In the genomic region with DNA sequence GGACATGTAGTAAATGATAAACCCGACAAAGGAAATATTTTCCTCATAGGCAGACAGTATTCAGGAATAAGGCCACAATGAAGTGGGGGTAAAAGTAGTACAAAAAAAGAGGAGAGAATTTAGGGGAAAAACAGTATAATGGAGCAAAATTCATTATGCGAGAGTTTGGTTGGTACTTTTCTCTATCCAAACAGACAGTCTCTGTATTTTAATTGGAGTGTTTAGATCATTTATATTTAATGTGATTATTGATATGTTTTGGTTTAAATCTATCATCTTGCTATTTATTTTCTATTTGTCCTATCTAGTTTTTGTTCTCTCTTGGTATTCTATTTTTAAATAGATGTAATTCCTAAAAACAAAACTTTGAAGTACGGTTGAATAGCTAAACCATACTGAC, we compare ENCODE assay signal across 35 cellular contexts.
DNase-seq lines count a peak whose midpoint lies in the region; ATAC-seq, FAIRE-seq and TF ChIP-seq lines count a peak whose summit lies in the region.
"Had no signal": no experiment of that assay in that cellular context is flagged by ENCODE, and none has a peak within 500 bp of the region (broad histone marks: within the 10 kb centered on the region; RNA-seq: fewer than 3 reads in every experiment).

No MANE protein-coding gene starts in this region.

- H3K27ac Mint-ChIP-seq in mesothelial cell of epicardium = no peak overlapping the region
- H3K27ac Mint-ChIP-seq in activated CD8-positive, alpha-beta T cell treated with anti-CD3 and anti-CD28 coated beads for 36 hours = no peak overlapping the region
- H3K27ac Mint-ChIP-seq in activated T-cell treated with anti-CD3 and anti-CD28 coated beads, Interleukin-2, amount 50 U/mL, for 72 hours = no peak overlapping the region
- H3K27ac Mint-ChIP-seq: B cell; CD14-positive monocyte; CD4-positive, alpha-beta memory T cell; CD4-positive, alpha-beta T cell; CD4-positive, CD25-positive, alpha-beta regulatory T cell; CD8-positive, alpha-beta memory T cell; CD8-positive, alpha-beta T cell had no signal

- H3K4me3 ChIP-seq in HEK293 (ENCODE audit: low read depth, low read length) (no peak overlapping the region), K562 (no peak overlapping the region)
- H3K4me3 ChIP-seq: A549; BLaER1; BLaER1 treated with 17β-estradiol and CSF1 and Interleukin-3, amounts not matched to agents 10 nM and 100 nM had no signal

- H3K36me3 ChIP-seq in HEK293 (ENCODE audit: control insufficient read depth in 2 of 2, insufficient read depth in 1 of 2, low read length in 2 of 2) = no peaks in the 10 kb centered on the region
- H3K36me3 ChIP-seq in K562 (ENCODE audit: control insufficient read depth, insufficient read depth, low read length) = no peaks in the 10 kb centered on the region
- H3K36me3 ChIP-seq: BE2C; BLaER1; BLaER1 treated with 17β-estradiol and CSF1 and Interleukin-3, amounts not matched to agents 10 nM and 100 nM had no signal

- CTCF ChIA-PET in HEK293 (lab: Yijun Ruan, JAX) (interaction anchor here (0.5 to 1.2 kb wide), 4 partner anchors 11 to 633 kb away, joined by 3 read pairs; no protein-coding TSS in a partner anchor), K562 (lab: Yijun Ruan, JAX; ENCODE audit: low intra/inter-chr PET ratio) (no interaction called here)
- CTCF ChIA-PET in activated CD8-positive, alpha-beta T cell treated with anti-CD3 and anti-CD28 coated beads for 36 hours (lab: Charles Lee) = no interaction called here

- H3K4me1 Mint-ChIP-seq in mesothelial cell of epicardium = no peaks in the 10 kb centered on the region
- no peaks in the 10 kb centered on the region for H3K4me1 Mint-ChIP-seq in activated CD8-positive, alpha-beta T cell treated with anti-CD3 and anti-CD28 coated beads for 36 hours (ENCODE audit: low read depth)
- H3K4me1 Mint-ChIP-seq in activated T-cell treated with anti-CD3 and anti-CD28 coated beads, Interleukin-2, amount 50 U/mL, for 72 hours (ENCODE audit: low read depth) = no peaks in the 10 kb centered on the region
- H3K4me1 Mint-ChIP-seq: B cell; CD14-positive monocyte; CD4-positive, alpha-beta memory T cell; CD4-positive, CD25-positive, alpha-beta regulatory T cell; CD8-positive, alpha-beta memory T cell had no signal

- TF ChIP-seq POLR2A in K562 (conservative IDR thresholded peaks at IDR 0.05) = no peak

- WGBS in K562 (ENCODE audit: insufficient coverage, low coverage, missing lambda C conversion rate) = 23% methylated on average over 3 of the region's 3 CpGs

- peaks cover 19% of the 10 kb centered on the region for H3K9me3 Mint-ChIP-seq in mesothelial cell of epicardium
- peaks cover 6% of the 10 kb centered on the region for H3K9me3 Mint-ChIP-seq in activated CD8-positive, alpha-beta T cell treated with anti-CD3 and anti-CD28 coated beads for 36 hours
- H3K9me3 Mint-ChIP-seq in activated T-cell treated with anti-CD3 and anti-CD28 coated beads, Interleukin-2, amount 50 U/mL, for 72 hours = peaks cover 5 to 9% of the 10 kb centered on the region in 2 donors

- TF ChIP-seq RAD21 in K562 (CRISPR knock-in tag; conservative IDR thresholded peaks at IDR 0.05 in 1 of 2, IDR thresholded peaks at IDR 0.05 in 1 of 2) = no peak

- no peaks in the 10 kb centered on the region for H3K27me3 Mint-ChIP-seq in mesothelial cell of epicardium (ENCODE audit: low read depth)
- H3K27me3 Mint-ChIP-seq in activated CD8-positive, alpha-beta T cell treated with anti-CD3 and anti-CD28 coated beads for 36 hours = peaks cover 5% of the 10 kb centered on the region
- H3K27me3 Mint-ChIP-seq in activated T-cell treated with anti-CD3 and anti-CD28 coated beads, Interleukin-2, amount 50 U/mL, for 72 hours (ENCODE audit: low read depth) = peaks cover 8% of the 10 kb centered on the region

- BruUV-seq in K562 (replicated peaks; lab: Mats Ljungman, UMichigan) = no TSS peak

- no peaks in the 10 kb centered on the region for H3K79me2 ChIP-seq in K562 (ENCODE audit: control insufficient read depth, insufficient read depth, low read length)

- no peak overlapping the region for H3K4me3 Mint-ChIP-seq in mesothelial cell of epicardium
- no peak overlapping the region for H3K4me3 Mint-ChIP-seq in activated CD8-positive, alpha-beta T cell treated with anti-CD3 and anti-CD28 coated beads for 36 hours
- H3K4me3 Mint-ChIP-seq in activated T-cell treated with anti-CD3 and anti-CD28 coated beads, Interleukin-2, amount 50 U/mL, for 72 hours = no peak overlapping the region
- H3K4me3 Mint-ChIP-seq: B cell; CD14-positive monocyte; CD4-positive, alpha-beta memory T cell; CD4-positive, alpha-beta T cell; CD4-positive, CD25-positive, alpha-beta regulatory T cell; CD8-positive, alpha-beta memory T cell; CD8-positive, alpha-beta T cell had no signal

- TF ChIP-seq CTCF in HEK293 (tag by site-specific recombination; IDR thresholded peaks at IDR 0.05) (no peak), K562 (IDR thresholded peaks at IDR 0.05 in 2 of 3, conservative IDR thresholded peaks at IDR 0.05 in 1 of 3; ENCODE audit: insufficient read depth in 2 of 3, low read depth in 1 of 3, low read length in 3 of 3) (no peak), mesothelial cell of epicardium (IDR thresholded peaks at IDR 0.05; ENCODE audit: unreplicated experiment) (no peak)
- TF ChIP-seq CTCF in activated CD8-positive, alpha-beta T cell treated with anti-CD3 and anti-CD28 coated beads for 36 hours (IDR thresholded peaks at IDR 0.05) = no peak

- FAIRE-seq in GM19239 (lab: Jason Lieb, UNC) = peak; percentile 45
- no peak for FAIRE-seq in K562 (lab: Jason Lieb, UNC)
- FAIRE-seq: A204.1, A549, D721Med had no signal

- no peaks in the 10 kb centered on the region; a peak in 2 of 5 replicates for H3K27me3 ChIP-seq in K562 (ENCODE audit: control insufficient read depth in 2 of 2, insufficient read depth in 2 of 2, low read length in 2 of 2)
- H3K27me3 ChIP-seq: BE2C; BLaER1; BLaER1 treated with 17β-estradiol and CSF1 and Interleukin-3, amounts not matched to agents 10 nM and 100 nM had no signal

- no peaks in the 10 kb centered on the region for H4K20me1 ChIP-seq in K562 (replicated peaks; ENCODE audit: control insufficient read depth, insufficient read depth, low read length)
- H4K20me1 ChIP-seq: BLaER1; BLaER1 treated with 17β-estradiol and CSF1 and Interleukin-3, amounts not matched to agents 10 nM and 100 nM had no signal

- in situ Hi-C loops in K562 (cut with MboI) = no loop called here

- peaks cover 17% of the 10 kb centered on the region for H3K36me3 Mint-ChIP-seq in mesothelial cell of epicardium
- no peaks in the 10 kb centered on the region for H3K36me3 Mint-ChIP-seq in activated CD8-positive, alpha-beta T cell treated with anti-CD3 and anti-CD28 coated beads for 36 hours (ENCODE audit: low read depth)
- H3K36me3 Mint-ChIP-seq in activated T-cell treated with anti-CD3 and anti-CD28 coated beads, Interleukin-2, amount 50 U/mL, for 72 hours (ENCODE audit: insufficient read depth in 2 of 2) = peaks cover 8 to 12% of the 10 kb centered on the region in 2 donors
- H3K36me3 Mint-ChIP-seq: CD14-positive monocyte; CD4-positive, alpha-beta memory T cell; CD4-positive, CD25-positive, alpha-beta regulatory T cell; CD8-positive, alpha-beta T cell had no signal

- H3K9me1 ChIP-seq in K562 (ENCODE audit: control insufficient read depth, insufficient read depth, low read length) = no peaks in the 10 kb centered on the region

- TF ChIP-seq EP300 in K562 (IDR thresholded peaks at IDR 0.05; ENCODE audit: low read length) = no peak

- no peak for DNase-seq in GM19239 (ENCODE audit: insufficient read length, low spot score)
- DNase-seq in K562 (ENCODE audit: extremely low read depth in 1 of 4, low spot score in 3 of 4) = no peak
- no peak for DNase-seq in mesothelial cell of epicardium (ENCODE audit: low spot score in 2 of 2, unreplicated experiment in 2 of 2)
- no peak for DNase-seq in activated CD8-positive, alpha-beta T cell treated with anti-CD3 and anti-CD28 coated beads for 36 hours
- DNase-seq in activated T-cell treated with anti-CD3 and anti-CD28 coated beads, Interleukin-2, amount 50 U/mL, for 72 hours = no peak
- DNase-seq: 8988T; ACHN; AML-193; BE2C; C1 segment of cervical spinal cord; Caco-2; Calu3; CD4-positive, alpha-beta memory T cell; CD4-positive, alpha-beta T cell; CD4-positive, CD25-positive, alpha-beta regulatory T cell; CD8-positive, alpha-beta memory T cell; CD8-positive, alpha-beta T cell; COR-L47; DMS 273 treated with DMSO at 0.1 percent for 48 hours; DMS153; DMS53; DMS79; DMS79 treated with DMSO at 0.1 percent for 48 hours; DND-41; EL had no signal

- H3K4me1 ChIP-seq in HEK293 (ENCODE audit: control insufficient read depth, insufficient read depth, low read length) = no peaks in the 10 kb centered on the region
- no peaks in the 10 kb centered on the region for H3K4me1 ChIP-seq in K562 (replicated peaks in 1 of 2; ENCODE audit: control insufficient read depth in 2 of 2, insufficient read depth in 2 of 2, low read length in 2 of 2)
- H3K4me1 ChIP-seq: A549; BE2C; BLaER1; BLaER1 treated with 17β-estradiol and CSF1 and Interleukin-3, amounts not matched to agents 10 nM and 100 nM; Caco-2 had no signal

- no peak overlapping the region for H2AFZ ChIP-seq in K562 (ENCODE audit: low read depth, low read length)

- no peak for ATAC-seq in K562
- no peak for ATAC-seq in activated CD8-positive, alpha-beta T cell treated with anti-CD3 and anti-CD28 coated beads for 36 hours
- no peak for ATAC-seq in activated T-cell treated with anti-CD3 and anti-CD28 coated beads, Interleukin-2, amount 50 U/mL, for 72 hours (replicated peaks in 1 of 2)
- ATAC-seq: A549; CD8-positive, alpha-beta T cell had no signal

- H3K9me3 ChIP-seq in HEK293 (ENCODE audit: control insufficient read depth, insufficient read depth, low read depth, low read length) (no peaks in the 10 kb centered on the region), K562 (replicated peaks; ENCODE audit: control insufficient read depth, insufficient read depth, low read depth, low read length) (no peaks in the 10 kb centered on the region)
- H3K9me3 ChIP-seq: BE2C had no signal

- no peak overlapping the region for H3K4me2 ChIP-seq in K562 (ENCODE audit: insufficient read depth, low read length)
- H3K4me2 ChIP-seq: A549; BLaER1; BLaER1 treated with 17β-estradiol and CSF1 and Interleukin-3, amounts not matched to agents 10 nM and 100 nM had no signal

- H3K27ac ChIP-seq in HEK293 (ENCODE audit: extremely low read depth, low read depth, low read length) (no peak overlapping the region), K562 (ENCODE audit: extremely low read depth, low read depth, low read length) (no peak overlapping the region)
- H3K27ac ChIP-seq: 22Rv1; A549; BLaER1; BLaER1 treated with 17β-estradiol and CSF1 and Interleukin-3, amounts not matched to agents 10 nM and 100 nM; C4-2B had no signal

- intact Hi-C loops in K562 (cut with micrococcal nuclease) = no loop called here
- intact Hi-C loops in activated CD8-positive, alpha-beta T cell treated with anti-CD3 and anti-CD28 coated beads for 36 hours (cut with micrococcal nuclease) = no loop called here

- POLR2A ChIA-PET in HEK293 (lab: Yijun Ruan, JAX) = no interaction called here
- POLR2A ChIA-PET in K562 (lab: Yijun Ruan, JAX) = no interaction called here
- POLR2A ChIA-PET in activated CD8-positive, alpha-beta T cell treated with anti-CD3 and anti-CD28 coated beads for 36 hours (lab: Charles Lee) = no interaction called here

- no peak overlapping the region for H3K9ac ChIP-seq in K562 (ENCODE audit: insufficient read depth in 1 of 2, low read depth in 2 of 2, low read length in 2 of 2)
- H3K9ac ChIP-seq: BLaER1; BLaER1 treated with 17β-estradiol and CSF1 and Interleukin-3, amounts not matched to agents 10 nM and 100 nM had no signal
